In the genomic region with DNA sequence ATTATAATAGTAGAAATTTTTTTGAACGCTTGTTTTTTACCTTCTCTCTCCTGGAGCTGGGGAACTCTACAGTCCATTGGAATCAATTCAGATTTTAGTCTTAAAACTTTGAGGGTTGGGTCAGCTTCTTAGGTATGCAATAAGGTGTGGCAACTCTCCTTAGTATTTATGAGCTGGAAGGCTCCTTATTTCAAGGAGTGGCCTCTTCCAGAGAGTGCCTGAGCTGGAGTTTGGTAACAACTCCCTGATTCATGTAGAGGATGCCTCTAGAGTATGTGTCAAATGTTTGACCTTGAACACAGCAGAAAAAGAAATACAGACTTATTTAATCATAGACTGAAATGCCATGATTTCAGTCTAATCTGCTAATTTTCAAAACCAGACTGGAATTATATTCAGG, we compare ENCODE assay signal across 21 cellular contexts. TPM values are rescaled to one million over a fixed set of nuclear protein-coding genes. Genes with fewer than 3 reads are reported as not detected.
DNase-seq lines count a peak whose midpoint lies in the region; ATAC-seq and TF ChIP-seq lines count a peak whose summit lies in the region.
"Had no signal": no experiment of that assay in that cellular context is flagged by ENCODE, and none has a peak within 500 bp of the region (broad histone marks: within the 10 kb centered on the region; RNA-seq: fewer than 3 reads in every experiment).

No MANE protein-coding gene starts in this region.

- H3K36me3 ChIP-seq in mammary epithelial cell (ENCODE audit: insufficient read depth, low read length): no peaks in the 10 kb centered on the region
- no peaks in the 10 kb centered on the region for H3K36me3 ChIP-seq in upper lobe of left lung
- H3K36me3 ChIP-seq: MG63 had no signal

- peak; percentile 20 for DNase-seq in HFFc6
- DNase-seq in mammary epithelial cell: peak; percentile 63
- DNase-seq in iris pigment epithelial cell (ENCODE audit: low read depth): peak; percentile 64
- DNase-seq in upper lobe of left lung: peak in 1 of 2 donors; percentile 51
- no peak for DNase-seq in NCI-H1930 (lab: John Stamatoyannopoulos, UW)
- no peak for DNase-seq in stimulated activated effector memory CD8-positive, alpha-beta T cell treated with anti-CD3 and anti-CD28 coated beads, Interleukin-12 subunit alpha, Interleukin-12 subunit beta, amount 100 ng/mL, for 72 hours (ENCODE audit: low spot score in 2 of 2)
- DNase-seq: AML-193, DMS 273 treated with DMSO at 0.1 percent for 48 hours, GDM1, KG1, MG63, NCI-H1092, NCI-H146, NCI-H345, NCI-H526 treated with DMSO at 0.1 percent for 48 hours, RPMI8226, SJCRH30 had no signal

- dilution Hi-C loops in mammary epithelial cell (cut with HindIII; ENCODE audit: low sequenced_read_pairs): no loop called here

- H3K4me3 ChIP-seq in mammary epithelial cell (replicated peaks in 1 of 3; ENCODE audit: insufficient read depth in 1 of 3, low read depth in 2 of 3, low read length in 3 of 3) (no peak overlapping the region), upper lobe of left lung (no peak overlapping the region)
- H3K4me3 ChIP-seq: GM23338, MG63, SJCRH30 had no signal

- no peaks in the 10 kb centered on the region for H3K9me3 Mint-ChIP-seq in HFFc6
- H3K9me3 Mint-ChIP-seq in stimulated activated effector memory CD8-positive, alpha-beta T cell treated with anti-CD3 and anti-CD28 coated beads, Interleukin-12 subunit alpha, Interleukin-12 subunit beta, amount 100 ng/mL, for 72 hours: peaks cover 2% of the 10 kb centered on the region
- H3K9me3 Mint-ChIP-seq: CD14-positive monocyte, GM23338 had no signal

- in situ Hi-C loops in mammary epithelial cell (cut with MboI; ENCODE audit: low sequenced_read_pairs in 2 of 2): no loop called here

- H3K4me1 Mint-ChIP-seq in HFFc6 (ENCODE audit: low read depth): peaks cover 15% of the 10 kb centered on the region
- H3K4me1 Mint-ChIP-seq in stimulated activated effector memory CD8-positive, alpha-beta T cell treated with anti-CD3 and anti-CD28 coated beads, Interleukin-12 subunit alpha, Interleukin-12 subunit beta, amount 100 ng/mL, for 72 hours: no peaks in the 10 kb centered on the region

- H3K4me1 ChIP-seq in mammary epithelial cell (ENCODE audit: insufficient read depth, low read length): peaks cover 20% of the 10 kb centered on the region
- H3K4me1 ChIP-seq in upper lobe of left lung: peaks cover 0 to 18% (median 6%) of the 10 kb centered on the region in 4 donors

- H4K20me1 ChIP-seq in mammary epithelial cell (ENCODE audit: insufficient read depth, low read length): no peaks in the 10 kb centered on the region

- H3K27ac ChIP-seq in mammary epithelial cell (ENCODE audit: insufficient read depth, low read depth, low read length) (no peak overlapping the region), upper lobe of left lung (peak overlapping the region in 1 of 4 donors; percentile 10)
- H3K27ac ChIP-seq: SJCRH30 had no signal

- no peak for TF ChIP-seq CTCF in HFFc6 (IDR thresholded peaks at IDR 0.05)
- TF ChIP-seq CTCF in mammary epithelial cell (conservative IDR thresholded peaks at IDR 0.05 in 1 of 2, IDR thresholded peaks at IDR 0.05 in 1 of 2; ENCODE audit: extremely low read depth in 1 of 2, insufficient read depth in 1 of 2, low read depth in 1 of 2, low read length in 2 of 2): no peak
- no peak for TF ChIP-seq CTCF in upper lobe of left lung (IDR thresholded peaks at IDR 0.05)

- H3K4me3 Mint-ChIP-seq in HFFc6: no peak overlapping the region
- H3K4me3 Mint-ChIP-seq in stimulated activated effector memory CD8-positive, alpha-beta T cell treated with anti-CD3 and anti-CD28 coated beads, Interleukin-12 subunit alpha, Interleukin-12 subunit beta, amount 100 ng/mL, for 72 hours: no peak overlapping the region
- H3K4me3 Mint-ChIP-seq: CD14-positive monocyte, GM23338 had no signal

- no peak overlapping the region for H3K9ac ChIP-seq in mammary epithelial cell (ENCODE audit: insufficient read depth, low read length)

- no TSS peak for BruUV-seq in mammary epithelial cell (replicated peaks; lab: Mats Ljungman, UMichigan)

- ATAC-seq in upper lobe of left lung (ENCODE audit: low FRiP score in 2 of 2) (peak; percentile 40 to 89), GM19467 (IDR thresholded peaks at IDR 0.05; ENCODE audit: unreplicated experiment) (no peak)
- ATAC-seq in stimulated activated effector memory CD8-positive, alpha-beta T cell treated with anti-CD3 and anti-CD28 coated beads, Interleukin-12 subunit alpha, Interleukin-12 subunit beta, amount 100 ng/mL, for 72 hours: no peak
- ATAC-seq: GM23338, HepG2 had no signal

- CTCF ChIA-PET in mammary epithelial cell (lab: Charles Lee; ENCODE audit: low non-redundant PET): interaction anchor here (0.7 kb wide), 1 partner anchor 449 kb away, joined by 3 read pairs; no protein-coding TSS in a partner anchor

- H3K9me3 ChIP-seq in mammary epithelial cell (replicated peaks; ENCODE audit: insufficient read depth, low read length) (no peaks in the 10 kb centered on the region), upper lobe of left lung (no peaks in the 10 kb centered on the region)
- H3K9me3 ChIP-seq: MG63, SJCRH30 had no signal

- peaks cover 1% of the 10 kb centered on the region; the same call in 1 of the 2 replicates for H3K27me3 Mint-ChIP-seq in HFFc6 (ENCODE audit: insufficient read depth)

- peak in 1 of 4 donors; percentile 62 for TF ChIP-seq EP300 in upper lobe of left lung (IDR thresholded peaks at IDR 0.05)

- H3K4me2 ChIP-seq in mammary epithelial cell (ENCODE audit: insufficient read depth, low read depth, low read length): no peak overlapping the region
- H3K4me2 ChIP-seq: GM23338 had no signal

- no peak overlapping the region; the same call in 1 of the 2 replicates for H3K27ac Mint-ChIP-seq in HFFc6
- no peak overlapping the region for H3K27ac Mint-ChIP-seq in stimulated activated effector memory CD8-positive, alpha-beta T cell treated with anti-CD3 and anti-CD28 coated beads, Interleukin-12 subunit alpha, Interleukin-12 subunit beta, amount 100 ng/mL, for 72 hours
- H3K27ac Mint-ChIP-seq: CD14-positive monocyte, GM23338 had no signal

- H3K27me3 ChIP-seq in mammary epithelial cell (ENCODE audit: insufficient read depth, low read length): no peaks in the 10 kb centered on the region
- no peaks in the 10 kb centered on the region for H3K27me3 ChIP-seq in upper lobe of left lung
- H3K27me3 ChIP-seq: MG63, SJCRH30 had no signal

- 95% methylated on average over 1 of the region's 1 CpG for WGBS in mammary epithelial cell (ENCODE audit: low coverage, missing lambda C conversion rate)
- 27 to 85% methylated on average over 1 of the region's 1 CpG for WGBS in upper lobe of left lung, 2 donors

- peaks cover 7% of the 10 kb centered on the region; the same call in 1 of the 2 replicates for H3K36me3 Mint-ChIP-seq in HFFc6 (ENCODE audit: low read depth)
- H3K36me3 Mint-ChIP-seq in stimulated activated effector memory CD8-positive, alpha-beta T cell treated with anti-CD3 and anti-CD28 coated beads, Interleukin-12 subunit alpha, Interleukin-12 subunit beta, amount 100 ng/mL, for 72 hours: no peaks in the 10 kb centered on the region

- H2AFZ ChIP-seq in mammary epithelial cell (ENCODE audit: low read depth, low read length): no peak overlapping the region
- H2AFZ ChIP-seq: GM23338 had no signal

- TF ChIP-seq POLR2A in upper lobe of left lung (IDR thresholded peaks at IDR 0.05): no peak

- H3K79me2 ChIP-seq in mammary epithelial cell (ENCODE audit: insufficient read depth, low read length): peaks cover 68% of the 10 kb centered on the region

- intact Hi-C loops in mammary epithelial cell (cut with micrococcal nuclease): no loop called here

RNA-seq across cellular contexts. Expression of gene CDK14, which starts 11.1 kb away (rescaled TPM):
- total RNA-seq in HFFc6 (2021; fragmentation: NEBNext Ultra II Directional; extraction: Animal tissue kit (Norgen Biotek cat#: 25700)): 10 to 100 TPM; 18.4 to 28.6 (median 27.2) TPM
- 10 to 100 TPM; 23.9 to 43.3 TPM for total RNA-seq in mammary epithelial cell
- 6.8 TPM for polyA plus RNA-seq in mammary epithelial cell
- 46.0 TPM for polyA minus RNA-seq in mammary epithelial cell
- total RNA-seq in upper lobe of left lung: 10 to 100 TPM; 21.7 to 53.4 (median 37.1) TPM

Comparison
In these comparisons a context has a peak if more than half of its experiments do, and no peak if none do; other contexts are left out.
1. DNase-seq: peak in HFFc6 (single experiment), mammary epithelial cell (single experiment) and iris pigment epithelial cell (single experiment); none in NCI-H1930 (0 of 2) and stimulated activated effector memory CD8-positive, alpha-beta T cell treated with anti-CD3 and anti-CD28 coated beads, Interleukin-12 subunit alpha, Interleukin-12 subunit beta, amount 100 ng/mL, for 72 hours (0 of 2).
2. ATAC-seq: peak in upper lobe of left lung (2 of 2); none in stimulated activated effector memory CD8-positive, alpha-beta T cell treated with anti-CD3 and anti-CD28 coated beads, Interleukin-12 subunit alpha, Interleukin-12 subunit beta, amount 100 ng/mL, for 72 hours (single experiment) and GM19467 (single experiment).